ENCODE assay signal across 1 cellular context in the genomic region with DNA sequence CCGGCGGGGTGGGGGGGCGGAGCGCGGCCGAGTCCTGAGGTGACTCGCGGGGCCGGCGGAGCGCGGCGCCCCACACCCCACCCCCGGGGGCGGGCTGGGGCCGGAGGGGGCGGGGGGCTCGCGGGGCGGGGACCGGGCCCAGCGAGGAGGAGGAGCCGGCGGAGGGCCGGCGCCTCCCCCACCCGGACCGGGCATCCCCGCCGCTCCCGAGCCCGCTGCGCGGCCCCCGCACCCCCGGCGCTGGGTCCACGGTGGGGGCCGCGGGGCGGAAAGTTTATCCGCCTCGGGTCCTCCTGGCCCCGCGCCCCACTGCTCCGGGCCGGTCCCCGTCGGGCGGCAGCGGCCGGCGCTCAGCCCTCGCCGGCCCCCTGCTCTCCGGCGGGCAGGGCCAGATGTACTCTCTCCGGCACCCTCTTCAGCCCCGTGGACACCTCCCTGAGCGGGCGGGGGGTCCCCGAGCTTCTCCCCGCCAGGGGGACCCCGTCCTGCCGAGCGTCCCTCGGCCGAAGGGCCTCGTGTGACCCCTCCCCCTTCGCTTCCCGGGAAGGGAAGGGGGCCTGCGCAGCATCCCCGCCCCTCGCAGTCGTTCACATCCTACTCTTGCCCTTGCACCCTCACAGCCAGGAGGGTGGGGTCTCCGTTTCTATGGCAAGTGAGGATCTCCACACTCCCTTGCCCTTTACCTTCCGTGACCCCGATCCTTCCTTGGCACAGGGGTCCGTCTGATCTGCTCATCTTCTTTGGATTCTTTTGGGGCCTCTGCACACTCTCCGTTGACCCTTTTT.
TF ChIP-seq lines count a peak whose summit lies in the region.

No MANE protein-coding gene starts in this region.

TF ChIP-seq in HEK293, 187 proteins besides CTCF, POLR2A, EP300 and RAD21 (continued from another document):
- TF ChIP-seq ZBTB26 (tag by site-specific recombination; optimal IDR thresholded peaks at IDR 0.05) (peak; percentile 40), PATZ1 (tag by site-specific recombination; IDR thresholded peaks at IDR 0.05) (peak; percentile 69), SP3 (tag by site-specific recombination; IDR thresholded peaks at IDR 0.05) (0 out of 2 replicates have a peak, but pooled peaks have one; percentile 51), ZNF791 (tag by site-specific recombination; IDR thresholded peaks at IDR 0.05) (no peak), ZNF155 (tag by site-specific recombination; IDR thresholded peaks at IDR 0.05) (no peak), ZNF747 (tag by site-specific recombination; IDR thresholded peaks at IDR 0.05) (no peak), ZNF391 (tag by site-specific recombination; IDR thresholded peaks at IDR 0.05; ENCODE audit: borderline replicate concordance, low read depth) (no peak), ZBTB48 (tag by site-specific recombination; IDR thresholded peaks at IDR 0.05) (peak; percentile 59; the same call in 1 of the 2 replicates), SP2 (tag by site-specific recombination; IDR thresholded peaks at IDR 0.05) (peak; percentile 49), ZNF335 (tag by site-specific recombination; conservative IDR thresholded peaks at IDR 0.05) (peak; percentile 47)
TF ChIP-seq in HEK293: peak in this region for 12.
